Comparison of ENCODE assay signal across 8 cellular contexts in the genomic region with DNA sequence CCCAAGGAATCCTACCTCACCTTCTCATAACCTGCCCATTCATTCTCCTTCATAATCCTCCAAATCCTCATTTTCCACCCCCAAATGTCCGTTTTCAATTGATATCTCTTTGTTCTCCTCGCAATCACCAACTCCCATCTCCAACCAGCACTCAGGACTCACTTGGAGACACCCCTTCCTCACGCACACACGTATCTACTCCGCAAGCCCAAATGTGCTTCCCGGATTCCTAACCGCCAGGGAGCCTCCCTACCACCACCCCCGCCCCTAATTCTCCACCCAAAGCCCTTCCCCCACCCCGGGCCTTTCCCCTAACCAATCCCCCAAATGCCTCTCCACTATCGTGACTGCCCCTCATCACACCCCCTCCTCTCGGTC. TPM values are rescaled to one million over a fixed set of nuclear protein-coding genes. Genes with fewer than 3 reads are reported as not detected.
DNase-seq lines count a peak whose midpoint lies in the region; ATAC-seq and TF ChIP-seq lines count a peak whose summit lies in the region.

No MANE protein-coding gene starts in this region.

- H3K4me3 ChIP-seq in AG10803 (ENCODE audit: low read length), result peak overlapping the region; percentile 99
- peak overlapping the region; percentile 93 to 96 (median 96) for H3K4me3 ChIP-seq in breast epithelium

- H3K4me1 Mint-ChIP-seq in mesothelial cell of epicardium, result peaks cover 29% of the 10 kb centered on the region

- intact Hi-C loops in breast epithelium (cut with DNase I; ENCODE audit: low total_unique reads), result no loop called here

- H3K27me3 Mint-ChIP-seq in mesothelial cell of epicardium (ENCODE audit: low read depth), result no peaks in the 10 kb centered on the region

- peak overlapping the region; percentile 98 to 99 for H3K27ac ChIP-seq in breast epithelium

- peak overlapping the region; percentile 88 for H3K4me3 Mint-ChIP-seq in mesothelial cell of epicardium

- H3K9me3 Mint-ChIP-seq in mesothelial cell of epicardium, result no peaks in the 10 kb centered on the region

- H3K36me3 Mint-ChIP-seq in mesothelial cell of epicardium, result no peaks in the 10 kb centered on the region

- no peaks in the 10 kb centered on the region for H3K9me3 ChIP-seq in breast epithelium

- peak; percentile 7 for ATAC-seq in HG03139 (IDR thresholded peaks at IDR 0.05; ENCODE audit: unreplicated experiment)

- no peak for DNase-seq in AG10803 (ENCODE audit: low read depth)
- DNase-seq in breast epithelium (ENCODE audit: low spot score in 2 of 2), result no peak
- DNase-seq in mesothelial cell of epicardium (ENCODE audit: low spot score in 2 of 2, unreplicated experiment in 2 of 2), result no peak
- no peak for DNase-seq in NOMO-1 treated with DMSO at 0.1 percent for 48 hours (lab: John Stamatoyannopoulos, UW; ENCODE audit: unreplicated experiment)
- DNase-seq in stimulated activated CD4-positive, alpha-beta T cell treated with anti-CD3 and anti-CD28 coated beads, Interleukin-2, amount 100 ng/mL, for 24 hours, result no peak
- no peak for DNase-seq in SW 1271 (lab: John Stamatoyannopoulos, UW)
- DNase-seq in activated CD4-positive, alpha-beta T cell treated with anti-CD3 and anti-CD28 coated beads for 4 hours, result no peak

- TF ChIP-seq POLR2A in breast epithelium (IDR thresholded peaks at IDR 0.05), result no peak

- no peaks in the 10 kb centered on the region for H3K27me3 ChIP-seq in breast epithelium

- no peaks in the 10 kb centered on the region for H3K36me3 ChIP-seq in breast epithelium

- peak overlapping the region; percentile 100 for H3K27ac Mint-ChIP-seq in mesothelial cell of epicardium

- peaks cover 4 to 6% of the 10 kb centered on the region in 2 donors for H3K4me1 ChIP-seq in breast epithelium

- TF ChIP-seq CTCF in AG10803 (conservative IDR thresholded peaks at IDR 0.05; ENCODE audit: low read length) (no peak), breast epithelium (IDR thresholded peaks at IDR 0.05) (no peak), mesothelial cell of epicardium (IDR thresholded peaks at IDR 0.05; ENCODE audit: unreplicated experiment) (no peak)

RNA-seq across cellular contexts. Expression of a gene that starts 0.3 kb away (rescaled TPM):
- total RNA-seq in breast epithelium (10 to 100 TPM; 65.3 to 86.2 (median 70.4) TPM), mesothelial cell of epicardium (54.0 to 56.2 TPM (median 54.8 TPM) in 3 replicates)

RNA-seq across cellular contexts. Expression of a gene that starts 0.6 kb away (rescaled TPM):
- 10 to 100 TPM; 34.7 to 54.7 (median 47.7) TPM for total RNA-seq in breast epithelium
- 41.4 to 47.1 TPM (median 42.8 TPM) in 3 replicates for total RNA-seq in mesothelial cell of epicardium
